In genomic region chr18:29154196-29154757, GRCh38 we compare ENCODE assay signal across 20 cellular contexts.
DNase-seq lines count a peak whose midpoint lies in the region; ATAC-seq, FAIRE-seq and TF ChIP-seq lines count a peak whose summit lies in the region.
"Had no signal": no experiment of that assay in that cellular context is flagged by ENCODE, and none has a peak within 500 bp of the region (broad histone marks: within the 10 kb centered on the region; RNA-seq: fewer than 3 reads in every experiment).

No MANE protein-coding gene starts in this region.

- no peak overlapping the region for H2BK5ac ChIP-seq in neuronal stem cell (ENCODE audit: low read length)

- no peak overlapping the region for H3K4me2 ChIP-seq in neuronal stem cell (ENCODE audit: insufficient read depth, low read length, poor library complexity, severe bottlenecking)
- H3K4me2 ChIP-seq: GM23338 had no signal

- no peak overlapping the region for H3K4me3 ChIP-seq in esophagus muscularis mucosa
- no peak overlapping the region for H3K4me3 ChIP-seq in neuronal stem cell (ENCODE audit: low read length in 2 of 2)
- H3K4me3 ChIP-seq: adrenal gland, GM23338, K562, upper lobe of right lung had no signal

- no peaks in the 10 kb centered on the region for H3K27me3 ChIP-seq in esophagus muscularis mucosa
- no peaks in the 10 kb centered on the region for H3K27me3 ChIP-seq in neuronal stem cell (ENCODE audit: control insufficient read depth in 3 of 3, insufficient read depth in 3 of 3, low read depth in 1 of 3, low read length in 3 of 3)
- H3K27me3 ChIP-seq: adrenal gland, upper lobe of right lung had no signal

- H2AFZ ChIP-seq in neuronal stem cell (ENCODE audit: low read length), result peak overlapping the region; percentile 34

- H2BK15ac ChIP-seq in neuronal stem cell (ENCODE audit: low read length), result no peak overlapping the region

- TF ChIP-seq CTCF in esophagus muscularis mucosa (IDR thresholded peaks at IDR 0.05), result no peak

- DNase-seq in Daoy (ENCODE audit: low read depth), result peak; percentile 23
- peak; percentile 45 for DNase-seq in RCC 7860 (ENCODE audit: low spot score)
- no peak for DNase-seq in esophagus muscularis mucosa (ENCODE audit: extremely low spot score)
- no peak for DNase-seq in neuronal stem cell (ENCODE audit: low spot score)
- DNase-seq in NCI-H2107 (lab: John Stamatoyannopoulos, UW), result no peak
- DNase-seq in ecto neural progenitor cell (ENCODE audit: low spot score), result no peak
- DNase-seq: activated CD4-positive, alpha-beta T cell treated with anti-CD3 and anti-CD28 coated beads, Interleukin-2, amount 50 U/mL, for 1 hour; activated T-cell treated with anti-CD3 and anti-CD28 coated beads, Interleukin-2, amount 50 U/mL, for 72 hours; adrenal gland; C1 segment of cervical spinal cord; DND-41; NCI-H1694; stimulated activated CD4-positive, alpha-beta T cell treated with anti-CD3 and anti-CD28 coated beads, Interleukin-4, amount 100 ng/mL, for 1 hour; upper lobe of right lung had no signal

- no peaks in the 10 kb centered on the region for H3K79me1 ChIP-seq in neuronal stem cell (ENCODE audit: low read depth, low read length)

- H3K9ac ChIP-seq in neuronal stem cell (ENCODE audit: low read depth, low read length, poor library complexity), result no peak overlapping the region

- H3K9me3 ChIP-seq in esophagus muscularis mucosa (no peaks in the 10 kb centered on the region), neuronal stem cell (replicated peaks in 1 of 2; ENCODE audit: control insufficient read depth in 2 of 2, insufficient read depth in 1 of 2, low read depth in 1 of 2, low read length in 2 of 2) (no peaks in the 10 kb centered on the region)
- H3K9me3 ChIP-seq: adrenal gland, upper lobe of right lung had no signal

- H3K14ac ChIP-seq in neuronal stem cell (ENCODE audit: low read length), result no peak overlapping the region

- H3K27ac ChIP-seq in esophagus muscularis mucosa (replicated peaks in 1 of 4) (peak overlapping the region in 3 of 4 donors; percentile 37 to 46 (median 46)), neuronal stem cell (replicated peaks; ENCODE audit: low read length) (no peak overlapping the region)
- H3K27ac ChIP-seq: adrenal gland, upper lobe of right lung had no signal

- no peak overlapping the region for H4K8ac ChIP-seq in neuronal stem cell (ENCODE audit: low read depth, low read length)

- no peak overlapping the region for H2BK12ac ChIP-seq in neuronal stem cell (ENCODE audit: low read length)

- intact Hi-C loops in esophagus muscularis mucosa (cut with DNase I), result no loop called here

- no peak overlapping the region for H2BK120ac ChIP-seq in neuronal stem cell (ENCODE audit: low read depth, low read length)

- peaks cover 0 to 18% (median 9%) of the 10 kb centered on the region in 4 donors for H3K4me1 ChIP-seq in esophagus muscularis mucosa
- peaks cover 1 to 12% of the 10 kb centered on the region in 2 donors for H3K4me1 ChIP-seq in neuronal stem cell (ENCODE audit: control insufficient read depth in 2 of 2, insufficient read depth in 1 of 2, low read depth in 1 of 2, low read length in 2 of 2)
- H3K4me1 ChIP-seq: adrenal gland, upper lobe of right lung had no signal

- no peak for FAIRE-seq in RCC 7860 (lab: Jason Lieb, UNC)
- FAIRE-seq: GM12892, islet of Langerhans, K562 had no signal

- no peak overlapping the region for H3K23ac ChIP-seq in neuronal stem cell (ENCODE audit: low read depth, low read length, poor library complexity)

- no peak overlapping the region for H4K91ac ChIP-seq in neuronal stem cell (ENCODE audit: low read depth, low read length, poor library complexity)

- no peak for TF ChIP-seq EP300 in esophagus muscularis mucosa (IDR thresholded peaks at IDR 0.05)

- WGBS in esophagus muscularis mucosa, result 32% methylated on average over 1 of the region's 1 CpG
- no CpG with 5 or more reads among the region's 1 CpG for WGBS in neuronal stem cell (ENCODE audit: extremely low coverage in 2 of 2, insufficient read length in 2 of 2, insufficient replicate concordance in 1 of 2), 2 donors

- no peak overlapping the region for H3K18ac ChIP-seq in neuronal stem cell (ENCODE audit: low read length)

- H3K36me3 ChIP-seq in esophagus muscularis mucosa (no peaks in the 10 kb centered on the region), neuronal stem cell (replicated peaks in 1 of 2; ENCODE audit: control insufficient read depth in 2 of 2, insufficient read depth in 2 of 2, low read length in 2 of 2) (no peaks in the 10 kb centered on the region)
- H3K36me3 ChIP-seq: adrenal gland, upper lobe of right lung had no signal

- no peak for TF ChIP-seq POLR2A in esophagus muscularis mucosa (IDR thresholded peaks at IDR 0.05; ENCODE audit: low read depth)

- ATAC-seq in GM21529 (IDR thresholded peaks at IDR 0.05; ENCODE audit: unreplicated experiment) (no peak), GM18519 (IDR thresholded peaks at IDR 0.05; ENCODE audit: low FRiP score, unreplicated experiment) (no peak)
- ATAC-seq: activated T-cell treated with anti-CD3 and anti-CD28 coated beads, Interleukin-2, amount 50 U/mL, for 72 hours; GM23338; K562; upper lobe of right lung had no signal

- H3K4ac ChIP-seq in neuronal stem cell (ENCODE audit: low read length), result no peak overlapping the region

- H2AK5ac ChIP-seq in neuronal stem cell (ENCODE audit: low read depth, low read length), result no peak overlapping the region

Comparison
In these comparisons a context has a peak if more than half of its experiments do, and no peak if none do; other contexts are left out.
1. DNase-seq: peak in Daoy (single experiment) and RCC 7860 (single experiment); none in esophagus muscularis mucosa (single experiment), neuronal stem cell (single experiment), NCI-H2107 (single experiment) and ecto neural progenitor cell (single experiment).